Comparison of ENCODE assay signal across 5 cellular contexts in genomic region chr16:18997001-18997400, GRCh38. TPM values are rescaled to one million over a fixed set of nuclear protein-coding genes. Genes with fewer than 3 reads are reported as not detected.
"Had no signal": no experiment of that assay in that cellular context is flagged by ENCODE, and none has a peak within 500 bp of the region (broad histone marks: within the 10 kb centered on the region; RNA-seq: fewer than 3 reads in every experiment).

No MANE protein-coding gene starts in this region.

RNA-seq across cellular contexts. Expression of gene TMC7, which starts 13.3 kb away (rescaled TPM):
- total RNA-seq: activated CD4-positive, alpha-beta T cell treated with anti-CD3 and anti-CD28 coated beads, Interleukin-2, amount 10 ng/mL, durations not matched to agents 24 days and 14 days; activated CD8-positive, alpha-beta memory T cell treated with anti-CD3 and anti-CD28 coated beads for 36 hours; activated CD8-positive, alpha-beta T cell treated with anti-CD3 and anti-CD28 coated beads for 36 hours; activated naive CD8-positive, alpha-beta T cell treated with anti-CD3 and anti-CD28 coated beads for 36 hours; activated T-helper 17 cell treated with anti-CD3 and anti-CD28 coated beads, Interleukin-2, amount 50 U/mL, for 72 hours had no signal
